29 cellular contexts compared by ENCODE assay signal in the genomic region with DNA sequence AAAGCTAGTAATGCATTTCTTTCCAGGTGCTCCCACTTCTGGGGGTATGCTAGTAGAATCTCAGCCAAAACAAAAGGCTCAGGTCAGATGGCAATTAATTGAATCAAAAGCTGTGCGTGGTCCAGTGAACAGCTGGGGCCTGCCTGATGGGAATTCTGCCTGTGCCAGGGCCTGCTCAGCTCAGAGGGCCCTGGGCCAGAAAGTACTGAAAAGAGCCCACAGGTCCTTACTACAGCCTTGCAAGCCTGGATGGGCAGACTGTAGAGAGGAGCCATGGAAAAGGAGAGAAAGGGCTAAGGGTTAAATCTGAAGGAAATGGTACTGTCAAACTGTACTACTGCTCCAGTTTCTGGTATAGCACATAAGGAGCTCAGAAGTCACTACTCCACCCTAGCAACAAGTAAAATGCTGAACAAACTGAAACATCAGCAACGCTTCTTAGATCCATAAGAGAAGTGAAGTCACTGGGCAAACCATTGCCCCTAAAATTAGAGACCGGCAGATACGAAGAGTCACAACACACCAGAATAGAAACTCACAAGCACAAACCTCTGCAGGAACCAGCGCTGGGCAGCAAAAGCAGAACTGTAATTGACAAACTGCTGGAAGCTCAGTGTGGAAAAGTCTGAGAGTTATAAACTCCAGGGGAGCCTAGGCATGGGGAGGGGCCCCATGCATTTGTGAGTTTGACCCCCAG.
DNase-seq lines count a peak whose midpoint lies in the region; ATAC-seq and TF ChIP-seq lines count a peak whose summit lies in the region.
"Had no signal": no experiment of that assay in that cellular context is flagged by ENCODE, and none has a peak within 500 bp of the region (broad histone marks: within the 10 kb centered on the region; RNA-seq: fewer than 3 reads in every experiment).

No MANE protein-coding gene starts in this region.

- no peak overlapping the region for H3K4me3 Mint-ChIP-seq in glutamatergic neuron (ENCODE audit: unreplicated experiment)
- no peak overlapping the region for H3K4me3 Mint-ChIP-seq in endodermal cell
- H3K4me3 Mint-ChIP-seq in effector memory CD8-positive, alpha-beta T cell: no peak overlapping the region
- H3K4me3 Mint-ChIP-seq: activated CD4-positive, alpha-beta T cell treated with anti-CD3 and anti-CD28 coated beads for 36 hours; CD14-positive monocyte; HFFc6; natural killer cell treated with Interleukin-12 subunit alpha and Interleukin-12 subunit beta and Interleukin-15 and Interleukin-18, amount 100 ng/mL, for 72 hours had no signal

- ATAC-seq in effector memory CD8-positive, alpha-beta T cell (replicated peaks): no peak
- ATAC-seq: activated CD4-positive, alpha-beta T cell treated with anti-CD3 and anti-CD28 coated beads for 36 hours; left lung; natural killer cell treated with Interleukin-12 subunit alpha and Interleukin-12 subunit beta and Interleukin-15 and Interleukin-18, amount 100 ng/mL, for 72 hours; right lobe of liver; stimulated activated naive CD8-positive, alpha-beta T cell treated with anti-CD3 and anti-CD28 coated beads, Interleukin-15, Interleukin-2, amounts not matched to agents 100 U/mL and 50 U/mL, for 24 hours had no signal

- TF ChIP-seq CTCF in glutamatergic neuron (IDR thresholded peaks at IDR 0.05; ENCODE audit: partially characterized antibody, unreplicated experiment) (no peak), endodermal cell (conservative IDR thresholded peaks at IDR 0.05) (no peak)

- DNase-seq in Ammon's horn (ENCODE audit: low spot score): peak; percentile 63
- peak; percentile 83 for DNase-seq in DMS 273 (lab: John Stamatoyannopoulos, UW; ENCODE audit: unreplicated experiment)
- DNase-seq in NCI-H82 treated with DMSO at 0.1 percent for 48 hours (lab: John Stamatoyannopoulos, UW; ENCODE audit: unreplicated experiment): peak; percentile 63
- DNase-seq in glutamatergic neuron: no peak
- no peak for DNase-seq in endodermal cell
- DNase-seq in activated CD8-positive, alpha-beta memory T cell treated with anti-CD3 and anti-CD28 coated beads, Interleukin-2, amount 50 U/mL, for 48 hours: no peak
- no peak for DNase-seq in effector memory CD8-positive, alpha-beta T cell
- DNase-seq in D341Med (ENCODE audit: low spot score): no peak
- DNase-seq: activated CD4-positive, alpha-beta T cell treated with anti-CD3 and anti-CD28 coated beads for 36 hours; activated naive CD4-positive, alpha-beta T cell treated with Interleukin-2 at 50 U/mL for 16 hours; activated T-cell treated with anti-CD3 and anti-CD28 coated beads, Interleukin-2, amount 50 U/mL, for 48 hours; brain microvascular endothelial cell; DMS153; effector CD8-positive, alpha-beta T cell; foreskin melanocyte; GM23248; HFFc6; IMR-90; left lung; NCI-H2227 treated with DMSO at 0.1 percent for 48 hours; NK-92 treated with Interleukin-12 subunit alpha and Interleukin-12 subunit beta, amount 100 ng/mL, for 24 hours; ovary; right lobe of liver; stimulated activated naive CD8-positive, alpha-beta T cell treated with anti-CD3 and anti-CD28 coated beads, Interleukin-15, Interleukin-2, amounts not matched to agents 100 U/mL and 50 U/mL, for 24 hours; T-helper 2 cell had no signal

- H3K27me3 Mint-ChIP-seq in glutamatergic neuron (ENCODE audit: unreplicated experiment) (peaks cover 2% of the 10 kb centered on the region), endodermal cell (ENCODE audit: insufficient read depth) (peaks cover 20% of the 10 kb centered on the region)
- H3K27me3 Mint-ChIP-seq in effector memory CD8-positive, alpha-beta T cell: peaks cover 0 to 13% of the 10 kb centered on the region in 2 donors

- no peaks in the 10 kb centered on the region for H3K36me3 Mint-ChIP-seq in glutamatergic neuron (ENCODE audit: unreplicated experiment)
- no peaks in the 10 kb centered on the region for H3K36me3 Mint-ChIP-seq in endodermal cell (ENCODE audit: low read depth)
- no peaks in the 10 kb centered on the region for H3K36me3 Mint-ChIP-seq in effector memory CD8-positive, alpha-beta T cell (ENCODE audit: insufficient read depth)
- H3K36me3 Mint-ChIP-seq: CD14-positive monocyte; natural killer cell treated with Interleukin-12 subunit alpha and Interleukin-12 subunit beta and Interleukin-15 and Interleukin-18, amount 100 ng/mL, for 72 hours had no signal

- no peaks in the 10 kb centered on the region for H3K36me3 ChIP-seq in endodermal cell (ENCODE audit: control insufficient read depth, insufficient read depth, low read length)
- H3K36me3 ChIP-seq: brain microvascular endothelial cell, left lung, ovary, right lobe of liver, thoracic aorta had no signal

- 94 to 100% methylated on average over 4 to 5 of the region's 5 CpGs for WGBS in endodermal cell (ENCODE audit: insufficient coverage in 1 of 2, insufficient read length in 1 of 2), 2 experiments

- no peak overlapping the region for H3K9ac ChIP-seq in endodermal cell (ENCODE audit: extremely low read depth, low read length, poor library complexity, severe bottlenecking)
- H3K9ac ChIP-seq: GM23248 had no signal

- H3K27ac ChIP-seq in endodermal cell (ENCODE audit: low read depth, low read length): no peak overlapping the region
- H3K27ac ChIP-seq: brain microvascular endothelial cell, GM23248, left lung, ovary, right lobe of liver, SK-N-MC, thoracic aorta had no signal

- no peaks in the 10 kb centered on the region for H3K9me3 Mint-ChIP-seq in glutamatergic neuron (ENCODE audit: unreplicated experiment)
- no peaks in the 10 kb centered on the region for H3K9me3 Mint-ChIP-seq in endodermal cell
- H3K9me3 Mint-ChIP-seq in effector memory CD8-positive, alpha-beta T cell: no peaks in the 10 kb centered on the region
- H3K9me3 Mint-ChIP-seq: CD14-positive monocyte; HFFc6; natural killer cell treated with Interleukin-12 subunit alpha and Interleukin-12 subunit beta and Interleukin-15 and Interleukin-18, amount 100 ng/mL, for 72 hours had no signal

- peaks cover 16% of the 10 kb centered on the region for H3K27me3 ChIP-seq in endodermal cell (ENCODE audit: control insufficient read depth, insufficient read depth, low read length, poor library complexity, severe bottlenecking)
- H3K27me3 ChIP-seq: left lung, ovary had no signal

- H3K4me1 Mint-ChIP-seq in glutamatergic neuron (ENCODE audit: low read depth, unreplicated experiment) (peaks cover 20% of the 10 kb centered on the region), endodermal cell (no peaks in the 10 kb centered on the region)
- H3K4me1 Mint-ChIP-seq in effector memory CD8-positive, alpha-beta T cell (ENCODE audit: low read depth in 2 of 2): peaks cover 3 to 4% of the 10 kb centered on the region in 2 donors
- H3K4me1 Mint-ChIP-seq: activated CD4-positive, alpha-beta T cell treated with anti-CD3 and anti-CD28 coated beads for 36 hours had no signal

- no peaks in the 10 kb centered on the region for H3K4me1 ChIP-seq in endodermal cell (ENCODE audit: control insufficient read depth, insufficient read depth, low read length)
- H3K4me1 ChIP-seq: left lung, right lobe of liver had no signal

- H3K9me3 ChIP-seq in endodermal cell (ENCODE audit: control insufficient read depth, low read length): peaks cover 3% of the 10 kb centered on the region
- H3K9me3 ChIP-seq: left lung, ovary, right lobe of liver, thoracic aorta had no signal

- H3K27ac Mint-ChIP-seq in glutamatergic neuron (ENCODE audit: unreplicated experiment) (peak overlapping the region; percentile 57), endodermal cell (no peak overlapping the region)
- H3K27ac Mint-ChIP-seq in effector memory CD8-positive, alpha-beta T cell: no peak overlapping the region
- H3K27ac Mint-ChIP-seq: activated CD4-positive, alpha-beta T cell treated with anti-CD3 and anti-CD28 coated beads for 36 hours; HFFc6; natural killer cell treated with Interleukin-12 subunit alpha and Interleukin-12 subunit beta and Interleukin-15 and Interleukin-18, amount 100 ng/mL, for 72 hours had no signal

- no peak overlapping the region for H3K4me3 ChIP-seq in endodermal cell (ENCODE audit: low read length)
- H3K4me3 ChIP-seq: GM23248, left lung, ovary, right lobe of liver, SK-N-MC, thoracic aorta had no signal

Comparison
In these comparisons a context has a peak if more than half of its experiments do, and no peak if none do; other contexts are left out.
1. DNase-seq: peak in Ammon's horn (single experiment), DMS 273 (single experiment) and NCI-H82 treated with DMSO at 0.1 percent for 48 hours (single experiment); none in glutamatergic neuron (single experiment), endodermal cell (single experiment), activated CD8-positive, alpha-beta memory T cell treated with anti-CD3 and anti-CD28 coated beads, Interleukin-2, amount 50 U/mL, for 48 hours (single experiment), effector memory CD8-positive, alpha-beta T cell (0 of 3) and D341Med (single experiment).